16 cellular contexts compared by ENCODE assay signal in genomic region chr9:127065592-127065991, GRCh38. TPM values are rescaled to one million over a fixed set of nuclear protein-coding genes. Genes with fewer than 3 reads are reported as not detected.
A peak's percentile ranks its signal among the peaks of the same experiment; 100 is the strongest.
DNase-seq lines count a peak whose midpoint lies in the region; ATAC-seq and TF ChIP-seq lines count a peak whose summit lies in the region.
"Had no signal": no experiment of that assay in that cellular context is flagged by ENCODE, and none has a peak within 500 bp of the region (broad histone marks: within the 10 kb centered on the region; RNA-seq: fewer than 3 reads in every experiment).

No MANE protein-coding gene starts in this region.

- H3K9me2 ChIP-seq in hepatocyte (replicated peaks; ENCODE audit: insufficient read depth), result no peaks in the 10 kb centered on the region

- no peak overlapping the region for H3K4me3 ChIP-seq in cardiac fibroblast (replicated peaks in 1 of 2; ENCODE audit: low read depth in 2 of 2, low read length in 2 of 2)
- H3K4me3 ChIP-seq in hepatocyte, result no peak overlapping the region
- no peak overlapping the region for H3K4me3 ChIP-seq in ovary
- H3K4me3 ChIP-seq: SK-N-MC had no signal

- no peaks in the 10 kb centered on the region for H3K9me3 Mint-ChIP-seq in CD4-positive, alpha-beta T cell
- H3K9me3 Mint-ChIP-seq: activated naive CD8-positive, alpha-beta T cell treated with anti-CD3 and anti-CD28 coated beads for 36 hours; activated T-cell treated with anti-CD3 and anti-CD28 coated beads, Interleukin-2, amount 50 U/mL, for 4 hours had no signal

- no peak for TF ChIP-seq POLR2A in ovary (IDR thresholded peaks at IDR 0.05)

- H3K79me2 ChIP-seq in hepatocyte, result no peaks in the 10 kb centered on the region

- no peak overlapping the region for H3K4me2 ChIP-seq in hepatocyte

- no peaks in the 10 kb centered on the region for H4K20me1 ChIP-seq in hepatocyte (ENCODE audit: insufficient read depth, poor library complexity, severe bottlenecking)

- WGBS in hepatocyte (ENCODE audit: low lambda C conversion rate, missing lambda C conversion rate), result 83% methylated on average over 1 of the region's 1 CpG
- WGBS in ovary, 3 donors, result 67 to 76% (median 69%) methylated on average over 1 of the region's 1 CpG

- POLR2A ChIA-PET in CD4-positive, alpha-beta T cell (lab: Charles Lee), result no interaction called here

- H3K27ac ChIP-seq in hepatocyte (peak overlapping the region; percentile 91), ovary (no peak overlapping the region)
- H3K27ac ChIP-seq in CD4-positive, alpha-beta T cell (ENCODE audit: low read depth, low read length), result no peak overlapping the region
- H3K27ac ChIP-seq: SK-N-MC had no signal

- H3K9me3 ChIP-seq in hepatocyte (ENCODE audit: low read depth) (no peaks in the 10 kb centered on the region), ovary (no peaks in the 10 kb centered on the region)
- H3K9me3 ChIP-seq in CD4-positive, alpha-beta T cell (ENCODE audit: control insufficient read depth, low read length), result no peaks in the 10 kb centered on the region

- H3K27me3 ChIP-seq in hepatocyte (no peaks in the 10 kb centered on the region), ovary (no peaks in the 10 kb centered on the region)
- no peaks in the 10 kb centered on the region for H3K27me3 ChIP-seq in CD4-positive, alpha-beta T cell (ENCODE audit: control insufficient read depth, insufficient read depth, low read length)

- ATAC-seq in HG03457 (IDR thresholded peaks at IDR 0.05; ENCODE audit: unreplicated experiment) (no peak), HG03378 (IDR thresholded peaks at IDR 0.05; ENCODE audit: unreplicated experiment) (no peak)
- ATAC-seq in CD4-positive, alpha-beta T cell (ENCODE audit: poor library complexity), result no peak
- ATAC-seq: activated T-cell treated with anti-CD3 and anti-CD28 coated beads, Interleukin-2, amount 50 U/mL, for 4 hours had no signal

- no peaks in the 10 kb centered on the region for H3K4me1 Mint-ChIP-seq in CD4-positive, alpha-beta T cell (ENCODE audit: low read depth)
- H3K4me1 Mint-ChIP-seq: activated naive CD8-positive, alpha-beta T cell treated with anti-CD3 and anti-CD28 coated beads for 36 hours had no signal

- peaks cover 4% of the 10 kb centered on the region for H3K36me3 Mint-ChIP-seq in CD4-positive, alpha-beta T cell (ENCODE audit: low read depth)
- H3K36me3 Mint-ChIP-seq: activated naive CD8-positive, alpha-beta T cell treated with anti-CD3 and anti-CD28 coated beads for 36 hours had no signal

- TF ChIP-seq EP300 in ovary (IDR thresholded peaks at IDR 0.05), result no peak

- H2AFZ ChIP-seq in hepatocyte, result no peak overlapping the region

- H3K27me3 Mint-ChIP-seq in CD4-positive, alpha-beta T cell, result no peaks in the 10 kb centered on the region
- H3K27me3 Mint-ChIP-seq: activated naive CD8-positive, alpha-beta T cell treated with anti-CD3 and anti-CD28 coated beads for 36 hours had no signal

- intact Hi-C loops in ovary (cut with DNase I), result no loop called here
- intact Hi-C loops in CD4-positive, alpha-beta T cell (cut with DNase I, micrococcal nuclease), result no loop called here

- H3K36me3 ChIP-seq in hepatocyte (replicated peaks; ENCODE audit: insufficient read depth, low read depth), result no peaks in the 10 kb centered on the region
- H3K36me3 ChIP-seq in ovary, result no peaks in the 10 kb centered on the region

- TF ChIP-seq CTCF in cardiac fibroblast (IDR thresholded peaks at IDR 0.05; ENCODE audit: low read depth, low read length) (no peak), hepatocyte (IDR thresholded peaks at IDR 0.05; ENCODE audit: poor library complexity) (no peak), ovary (IDR thresholded peaks at IDR 0.05) (no peak)
- no peak for TF ChIP-seq CTCF in CD4-positive, alpha-beta T cell (IDR thresholded peaks at IDR 0.05)

- DNase-seq in AG08395 (ENCODE audit: low spot score), result peak; percentile 51
- peak; percentile 64 for DNase-seq in HS-5 (ENCODE audit: low read depth)
- DNase-seq in cardiac fibroblast (ENCODE audit: low read depth in 2 of 2), result peak; percentile 91 to 94
- DNase-seq in hepatocyte (ENCODE audit: low spot score), result no peak
- DNase-seq in ovary, result no peak
- no peak for DNase-seq in CD4-positive, alpha-beta T cell
- DNase-seq: activated CD4-positive, alpha-beta T cell treated with anti-CD3 and anti-CD28 coated beads, Interleukin-2, amount 50 U/mL, for 48 hours; activated naive CD8-positive, alpha-beta T cell treated with anti-CD3 and anti-CD28 coated beads for 36 hours; activated T-cell treated with anti-CD3 and anti-CD28 coated beads, Interleukin-2, amount 50 U/mL, for 4 hours; left cardiac atrium; NCI-H1694; NCI-H510A; stimulated activated CD4-positive, alpha-beta T cell treated with anti-CD3 and anti-CD28 coated beads, Interleukin-15, amount 100 ng/mL, for 24 hours had no signal

- peaks cover 25% of the 10 kb centered on the region for H3K4me1 ChIP-seq in hepatocyte (ENCODE audit: insufficient read depth)
- H3K4me1 ChIP-seq in ovary (ENCODE audit: insufficient read depth), result no peaks in the 10 kb centered on the region

- H3K4me3 Mint-ChIP-seq in CD4-positive, alpha-beta T cell, result no peak overlapping the region
- H3K4me3 Mint-ChIP-seq: activated naive CD8-positive, alpha-beta T cell treated with anti-CD3 and anti-CD28 coated beads for 36 hours; activated T-cell treated with anti-CD3 and anti-CD28 coated beads, Interleukin-2, amount 50 U/mL, for 4 hours had no signal

- CTCF ChIA-PET in CD4-positive, alpha-beta T cell (lab: Charles Lee), result no interaction called here

- H3K27ac Mint-ChIP-seq in CD4-positive, alpha-beta T cell, result no peak overlapping the region
- H3K27ac Mint-ChIP-seq: activated naive CD8-positive, alpha-beta T cell treated with anti-CD3 and anti-CD28 coated beads for 36 hours had no signal

RNA-seq across cellular contexts. Expression of gene ANGPTL2, which starts 56.8 kb away (rescaled TPM):
- total RNA-seq in hepatocyte (17.6 and 18.0 TPM in 2 replicates), ovary (100 to 1,000 TPM in 1 of 7 donors, 10 to 100 TPM in 5, 1 to 10 TPM in 1; 9.8 to 108 (median 64.1) TPM)
- polyA plus RNA-seq in hepatocyte (25.6 and 28.6 TPM in 2 replicates), ovary (100 to 1,000 TPM in 1 of 2 donors, 10 to 100 TPM in 1; 27.5 to 114 TPM)
- total RNA-seq in CD4-positive, alpha-beta T cell, result not detected
- total RNA-seq: activated naive CD8-positive, alpha-beta T cell treated with anti-CD3 and anti-CD28 coated beads for 36 hours had no signal

Comparison
In these comparisons a context has a peak if more than half of its experiments do, and no peak if none do; other contexts are left out.
1. DNase-seq: peak in AG08395 (single experiment), HS-5 (single experiment) and cardiac fibroblast (2 of 2); none in hepatocyte (single experiment), ovary (0 of 5) and CD4-positive, alpha-beta T cell (0 of 10).
2. RNA of gene ANGPTL2, which starts 56.8 kb away (total RNA-seq): 9.8 to 108 TPM in ovary and 17.6 to 18.0 TPM in hepatocyte; not detected in CD4-positive, alpha-beta T cell; every median in the first group is over 10 times any median in the second.